Comparison of ENCODE assay signal across 17 cellular contexts in genomic region chrX:39983715-39984114, GRCh38.
A peak's percentile ranks its signal among the peaks of the same experiment; 100 is the strongest.
DNase-seq lines count a peak whose midpoint lies in the region; ATAC-seq and TF ChIP-seq lines count a peak whose summit lies in the region.
"Had no signal": no experiment of that assay in that cellular context is flagged by ENCODE, and none has a peak within 500 bp of the region (broad histone marks: within the 10 kb centered on the region; RNA-seq: fewer than 3 reads in every experiment).

No MANE protein-coding gene starts in this region.

- intact Hi-C loops in mammary epithelial cell (cut with micrococcal nuclease): no loop called here

- in situ Hi-C loops in mammary epithelial cell (cut with MboI; ENCODE audit: low sequenced_read_pairs in 2 of 2): no loop called here

- no peaks in the 10 kb centered on the region for H3K27me3 ChIP-seq in mammary epithelial cell (ENCODE audit: insufficient read depth, low read length)
- H3K27me3 ChIP-seq: colonic mucosa, esophagus muscularis mucosa had no signal

- H3K36me3 ChIP-seq in mammary epithelial cell (ENCODE audit: insufficient read depth, low read length): no peaks in the 10 kb centered on the region
- H3K36me3 ChIP-seq: colonic mucosa, esophagus muscularis mucosa had no signal

- H3K4me1 ChIP-seq in mammary epithelial cell (ENCODE audit: insufficient read depth, low read length): peaks cover 14% of the 10 kb centered on the region
- H3K4me1 ChIP-seq: colonic mucosa had no signal

- H3K79me2 ChIP-seq in mammary epithelial cell (ENCODE audit: insufficient read depth, low read length): no peaks in the 10 kb centered on the region

- ATAC-seq in GM19328 (IDR thresholded peaks at IDR 0.05; ENCODE audit: unreplicated experiment): no peak
- ATAC-seq: stimulated activated naive CD8-positive, alpha-beta T cell treated with anti-CD3 and anti-CD28 coated beads, Interleukin-15, Interleukin-2, amounts not matched to agents 100 U/mL and 50 U/mL, for 24 hours had no signal

- no peak overlapping the region for H3K4me3 ChIP-seq in mammary epithelial cell (replicated peaks in 1 of 3; ENCODE audit: insufficient read depth in 1 of 3, low read depth in 2 of 3, low read length in 3 of 3)
- H3K4me3 ChIP-seq: colonic mucosa, esophagus muscularis mucosa had no signal

- TF ChIP-seq CTCF in mammary epithelial cell (conservative IDR thresholded peaks at IDR 0.05 in 1 of 2, IDR thresholded peaks at IDR 0.05 in 1 of 2; ENCODE audit: extremely low read depth in 1 of 2, insufficient read depth in 1 of 2, low read depth in 1 of 2, low read length in 2 of 2): no peak

- no TSS peak for BruUV-seq in mammary epithelial cell (replicated peaks; lab: Mats Ljungman, UMichigan)

- DNase-seq in DMS 273 (lab: John Stamatoyannopoulos, UW; ENCODE audit: unreplicated experiment) (peak; percentile 85), M059J (ENCODE audit: low read depth) (peak; percentile 55), mammary epithelial cell (peak; percentile 59), kidney glomerular epithelial cell (lab: John Stamatoyannopoulos, UW) (peak; percentile 4), DMS114 treated with DMSO at 0.1 percent for 48 hours (lab: John Stamatoyannopoulos, UW; ENCODE audit: unreplicated experiment) (no peak), NCI-H146 treated with DMSO at 0.1 percent for 48 hours (lab: John Stamatoyannopoulos, UW; ENCODE audit: unreplicated experiment) (no peak), NCI-H128 (lab: John Stamatoyannopoulos, UW; ENCODE audit: unreplicated experiment) (no peak)
- DNase-seq: activated CD4-positive, CD25-positive, alpha-beta regulatory T cell treated with anti-CD3 and anti-CD28 coated beads, Interleukin-2, amount 50 U/mL, for 72 hours; activated naive CD8-positive, alpha-beta T cell treated with anti-CD3 and anti-CD28 coated beads for 36 hours; EL; Kasumi-1; midbrain; NCI-H2081 treated with DMSO at 0.1 percent for 48 hours; stimulated activated naive CD8-positive, alpha-beta T cell treated with anti-CD3 and anti-CD28 coated beads, Interleukin-15, Interleukin-2, amounts not matched to agents 100 U/mL and 50 U/mL, for 24 hours had no signal

- no peak overlapping the region for H3K9ac ChIP-seq in mammary epithelial cell (ENCODE audit: insufficient read depth, low read length)

- CTCF ChIA-PET in mammary epithelial cell (lab: Charles Lee; ENCODE audit: low non-redundant PET): no interaction called here

- dilution Hi-C loops in mammary epithelial cell (cut with HindIII; ENCODE audit: low sequenced_read_pairs): no loop called here

- H3K9me3 ChIP-seq in mammary epithelial cell (replicated peaks; ENCODE audit: insufficient read depth, low read length): no peaks in the 10 kb centered on the region
- H3K9me3 ChIP-seq: colonic mucosa, esophagus muscularis mucosa had no signal

- no peak overlapping the region for H3K4me2 ChIP-seq in mammary epithelial cell (ENCODE audit: insufficient read depth, low read depth, low read length)

- peak overlapping the region; percentile 52 for H2AFZ ChIP-seq in mammary epithelial cell (ENCODE audit: low read depth, low read length)

- peak overlapping the region; percentile 51 for H3K27ac ChIP-seq in mammary epithelial cell (ENCODE audit: insufficient read depth, low read depth, low read length)
- H3K27ac ChIP-seq: colonic mucosa, esophagus muscularis mucosa had no signal

- H4K20me1 ChIP-seq in mammary epithelial cell (ENCODE audit: insufficient read depth, low read length): no peaks in the 10 kb centered on the region

- WGBS in mammary epithelial cell (ENCODE audit: low coverage, missing lambda C conversion rate): 21% methylated on average over 5 of the region's 5 CpGs

Comparison
In these comparisons a context has a peak if more than half of its experiments do, and no peak if none do; other contexts are left out.
1. DNase-seq: peak in DMS 273 (single experiment), M059J (single experiment), mammary epithelial cell (single experiment) and kidney glomerular epithelial cell (single experiment); none in DMS114 treated with DMSO at 0.1 percent for 48 hours (single experiment), NCI-H146 treated with DMSO at 0.1 percent for 48 hours (single experiment) and NCI-H128 (single experiment).